1 cellular context compared by ENCODE assay signal in the genomic region with DNA sequence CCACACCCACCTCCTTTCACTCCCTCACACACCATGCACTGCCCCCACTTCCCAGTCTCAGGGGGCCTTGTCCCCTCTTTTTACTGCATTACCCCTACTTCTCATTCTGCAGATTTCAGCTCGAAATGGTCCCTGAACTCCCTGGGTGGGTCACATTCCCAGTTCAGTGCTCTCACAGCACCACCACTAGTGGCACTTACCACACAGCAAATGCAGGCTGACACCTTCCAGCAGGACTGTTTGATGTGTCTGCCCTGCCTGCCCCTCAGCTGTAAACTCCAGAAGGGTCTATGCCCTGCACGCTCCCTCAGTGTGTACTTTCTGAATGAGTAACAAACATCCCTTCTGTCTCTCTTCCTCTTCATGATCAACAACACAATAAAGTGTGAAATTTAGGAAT.
TF ChIP-seq lines count a peak whose summit lies in the region.

No MANE protein-coding gene starts in this region.

TF ChIP-seq in HepG2, 621 proteins besides CTCF, POLR2A, EP300 and RAD21:
- TF ChIP-seq RBAK (CRISPR knock-in tag; IDR thresholded peaks at IDR 0.05) (peak; percentile 97), TEAD3 (CRISPR knock-in tag; optimal IDR thresholded peaks at IDR 0.05; ENCODE audit: borderline replicate concordance) (peak; percentile 25), RXRB (CRISPR knock-in tag; IDR thresholded peaks at IDR 0.05; ENCODE audit: borderline replicate concordance) (0 out of 2 replicates have a peak, but pooled peaks have one; percentile 9), FOXP1 (IDR thresholded peaks at IDR 0.05) (no peak), FOXP1 (CRISPR knock-in tag; IDR thresholded peaks at IDR 0.05) (0 out of 2 replicates have a peak, but pooled peaks have one; percentile 19), RXRA (CRISPR knock-in tag; IDR thresholded peaks at IDR 0.05) (0 out of 2 replicates have a peak, but pooled peaks have one; percentile 15), FOXO1 (CRISPR knock-in tag; IDR thresholded peaks at IDR 0.05) (peak; percentile 26; the same call in 1 of the 2 replicates), RARA (CRISPR knock-in tag; IDR thresholded peaks at IDR 0.05) (0 out of 2 replicates have a peak, but pooled peaks have one; percentile 30), RBM22 (optimal IDR thresholded peaks at IDR 0.05; ENCODE audit: low read length) (peak; percentile 47), ZNF260 (CRISPR knock-in tag; IDR thresholded peaks at IDR 0.05; ENCODE audit: borderline replicate concordance, low read depth) (no peak), ZNF713 (CRISPR knock-in tag; IDR thresholded peaks at IDR 0.05) (no peak), FOSL1 (CRISPR knock-in tag; IDR thresholded peaks at IDR 0.05; ENCODE audit: borderline replicate concordance) (no peak), SAP130 (CRISPR knock-in tag; IDR thresholded peaks at IDR 0.05; ENCODE audit: low read depth) (peak; percentile 51)
- TF ChIP-seq, protein P1, sequence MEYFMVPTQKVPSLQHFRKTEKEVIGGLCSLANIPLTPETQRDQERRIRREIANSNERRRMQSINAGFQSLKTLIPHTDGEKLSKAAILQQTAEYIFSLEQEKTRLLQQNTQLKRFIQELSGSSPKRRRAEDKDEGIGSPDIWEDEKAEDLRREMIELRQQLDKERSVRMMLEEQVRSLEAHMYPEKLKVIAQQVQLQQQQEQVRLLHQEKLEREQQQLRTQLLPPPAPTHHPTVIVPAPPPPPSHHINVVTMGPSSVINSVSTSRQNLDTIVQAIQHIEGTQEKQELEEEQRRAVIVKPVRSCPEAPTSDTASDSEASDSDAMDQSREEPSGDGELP (IDR thresholded peaks at IDR 0.05; ENCODE audit: borderline replicate concordance, low read depth) = peak; percentile 17; the same call in 1 of the 2 replicates
- TF ChIP-seq, protein P2, sequence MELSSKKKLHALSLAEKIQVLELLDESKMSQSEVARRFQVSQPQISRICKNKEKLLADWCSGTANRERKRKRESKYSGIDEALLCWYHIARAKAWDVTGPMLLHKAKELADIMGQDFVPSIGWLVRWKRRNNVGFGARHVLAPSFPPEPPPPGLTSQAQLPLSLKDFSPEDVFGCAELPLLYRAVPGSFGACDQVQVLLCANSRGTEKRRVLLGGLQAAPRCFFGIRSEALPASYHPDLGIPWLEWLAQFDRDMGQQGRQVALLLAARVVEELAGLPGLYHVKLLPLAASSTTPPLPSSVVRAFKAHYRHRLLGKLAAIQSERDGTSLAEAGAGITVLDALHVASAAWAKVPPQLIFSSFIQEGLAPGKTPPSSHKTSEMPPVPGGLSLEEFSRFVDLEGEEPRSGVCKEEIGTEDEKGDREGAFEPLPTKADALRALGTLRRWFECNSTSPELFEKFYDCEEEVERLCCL (CRISPR knock-in tag; IDR thresholded peaks at IDR 0.05; ENCODE audit: borderline replicate concordance) = no peak
